Comparison of ENCODE assay signal across 8 cellular contexts in genomic region chr3:127697531-127698240, GRCh38. TPM values are rescaled to one million over a fixed set of nuclear protein-coding genes. Genes with fewer than 3 reads are reported as not detected.
A peak's percentile ranks its signal among the peaks of the same experiment; 100 is the strongest.
DNase-seq lines count a peak whose midpoint lies in the region; ATAC-seq and TF ChIP-seq lines count a peak whose summit lies in the region.

No MANE protein-coding gene starts in this region.

- H2AK9ac ChIP-seq in IMR-90 (replicated peaks; ENCODE audit: low read depth, low read length, poor library complexity) = peak overlapping the region; percentile 93

- peaks cover 0 to 49% of the 10 kb centered on the region in 2 experiments; a peak in 2 of 4 replicates for H3K79me1 ChIP-seq in IMR-90 (ENCODE audit: low read depth in 1 of 2, low read length in 2 of 2)

- no peak overlapping the region for H3K27ac ChIP-seq in CD4-positive, CD25-positive, alpha-beta regulatory T cell (ENCODE audit: insufficient read depth, low read length, poor library complexity, severe bottlenecking)
- peak overlapping the region; percentile 88 for H3K27ac ChIP-seq in IMR-90 (ENCODE audit: insufficient read depth, low read length)
- peak overlapping the region; percentile 74 to 82 for H3K27ac ChIP-seq in prostate gland

- dilution Hi-C loops in IMR-90 (cut with HindIII; ENCODE audit: low sequenced_read_pairs, unreplicated experiment) = no loop called here

- CTCF ChIA-PET in IMR-90 (lab: Yijun Ruan, JAX) = interaction anchor here (1.0 to 2.4 kb wide), 10 partner anchors 9 to 134 kb away, joined by 3 to 6 read pairs (median 5); partner anchors contain the start of gene MGLL

- H3K9ac ChIP-seq in IMR-90 (ENCODE audit: low read depth, low read length) = peak overlapping the region; percentile 44; the same call in 1 of the 2 replicates

- H3K4me2 ChIP-seq in IMR-90 (ENCODE audit: low read depth, low read length) = peak overlapping the region; percentile 51

- peak overlapping the region; percentile 97 for H2BK20ac ChIP-seq in IMR-90 (ENCODE audit: low read depth, low read length)

- peak overlapping the region; percentile 96 for H2AK5ac ChIP-seq in IMR-90 (ENCODE audit: low read depth, low read length)

- H3K9me1 ChIP-seq in IMR-90 (ENCODE audit: insufficient read depth, low read length) = peaks cover 26% of the 10 kb centered on the region

- no peaks in the 10 kb centered on the region for H3K36me3 ChIP-seq in CD4-positive, CD25-positive, alpha-beta regulatory T cell (ENCODE audit: control insufficient read depth, insufficient read depth, low read length)
- H3K36me3 ChIP-seq in IMR-90 (ENCODE audit: control insufficient read depth, insufficient read depth, low read length) = peaks cover 5% of the 10 kb centered on the region; the same call in 1 of the 2 replicates
- no peaks in the 10 kb centered on the region for H3K36me3 ChIP-seq in prostate gland

- H3K9me3 ChIP-seq in CD4-positive, CD25-positive, alpha-beta regulatory T cell (ENCODE audit: control insufficient read depth in 2 of 2, low read length in 2 of 2) = no peaks in the 10 kb centered on the region
- no peaks in the 10 kb centered on the region for H3K9me3 ChIP-seq in IMR-90 (ENCODE audit: control insufficient read depth, insufficient read depth, low read length)
- no peaks in the 10 kb centered on the region for H3K9me3 ChIP-seq in prostate gland

- intact Hi-C loops in IMR-90 (cut with micrococcal nuclease) (loop anchor here (2.0 kb wide), 1 partner anchor 93 kb away; no protein-coding TSS in a partner anchor), left cardiac atrium (cut with DNase I) (loop anchor here (2.0 to 10.0 kb wide), 2 partner anchors 123 to 127 kb away; partner anchors contain the start of gene MGLL (in 1 of the 2)), prostate gland (cut with DNase I) (loop anchor here (2.0 to 5.0 kb wide), 2 partner anchors 40 to 125 kb away; partner anchors contain the start of gene MGLL)

- H4K8ac ChIP-seq in IMR-90 (ENCODE audit: low read depth in 2 of 2, low read length in 2 of 2) = peak overlapping the region; percentile 71 to 97

- no peak overlapping the region for H3K4me3 Mint-ChIP-seq in CD4-positive, CD25-positive, alpha-beta regulatory T cell

- H3K14ac ChIP-seq in IMR-90 (replicated peaks; ENCODE audit: low read depth, low read length) = peak overlapping the region; percentile 84

- H3K9me3 Mint-ChIP-seq in CD4-positive, CD25-positive, alpha-beta regulatory T cell = peaks cover 0 to 1% (median 0%) of the 10 kb centered on the region in 7 donors

- no peak overlapping the region for H3K4me3 ChIP-seq in CD4-positive, CD25-positive, alpha-beta regulatory T cell (ENCODE audit: low read depth, low read length)
- H3K4me3 ChIP-seq in IMR-90 (ENCODE audit: insufficient read depth, low read depth, low read length) (no peak overlapping the region), prostate gland (no peak overlapping the region)

- H3K18ac ChIP-seq in IMR-90 (ENCODE audit: low read depth, low read length) = peak overlapping the region; percentile 84

- H3K27me3 ChIP-seq in CD4-positive, CD25-positive, alpha-beta regulatory T cell (ENCODE audit: control insufficient read depth, insufficient read depth, low read length) = no peaks in the 10 kb centered on the region
- no peaks in the 10 kb centered on the region for H3K27me3 ChIP-seq in IMR-90 (ENCODE audit: control insufficient read depth, insufficient read depth, low read length)
- no peaks in the 10 kb centered on the region for H3K27me3 ChIP-seq in prostate gland (replicated peaks; ENCODE audit: insufficient read depth)

- peak overlapping the region; percentile 93; the same call in 2 of the 3 replicates for H2BK15ac ChIP-seq in IMR-90 (ENCODE audit: low read depth, low read length)

- peak overlapping the region; percentile 94 for H4K91ac ChIP-seq in IMR-90 (ENCODE audit: insufficient read depth, low read depth, low read length)

- no TSS peak for BruUV-seq in IMR-90 (replicated peaks; lab: Mats Ljungman, UMichigan)

- peak overlapping the region; percentile 95 for H2BK120ac ChIP-seq in IMR-90 (ENCODE audit: low read depth, low read length)

- H3K36me3 Mint-ChIP-seq in CD4-positive, CD25-positive, alpha-beta regulatory T cell = no peaks in the 10 kb centered on the region

- TF ChIP-seq POLR2A in IMR-90 (IDR thresholded peaks at IDR 0.05; ENCODE audit: low read depth, low read length) (no peak), prostate gland (IDR thresholded peaks at IDR 0.05) (no peak)

- peak overlapping the region; percentile 94 for H2BK5ac ChIP-seq in IMR-90 (ENCODE audit: low read depth, low read length, poor library complexity, severe bottlenecking)

- H2AFZ ChIP-seq in IMR-90 (replicated peaks; ENCODE audit: low read length, poor library complexity) = peak overlapping the region; percentile 90

- 0 out of 2 replicates have a peak, but pooled peaks have one; percentile 13 for TF ChIP-seq RAD21 in IMR-90 (IDR thresholded peaks at IDR 0.05; ENCODE audit: low read length)

- peak overlapping the region; percentile 52; the same call in 1 of the 2 replicates for H3K56ac ChIP-seq in IMR-90 (ENCODE audit: extremely low read depth, insufficient read depth, low read length)

- peak overlapping the region; percentile 96 for H3K4ac ChIP-seq in IMR-90 (ENCODE audit: low read depth, low read length)

- POLR2A ChIA-PET in IMR-90 (lab: Charles Lee; ENCODE audit: unreplicated experiment) = no interaction called here

- H4K20me1 ChIP-seq in IMR-90 (ENCODE audit: insufficient read depth, low read length) = no peaks in the 10 kb centered on the region; the same call in 1 of the 2 replicates

- H3K27ac Mint-ChIP-seq in CD4-positive, CD25-positive, alpha-beta regulatory T cell = peak overlapping the region in 2 of 3 donors; percentile 14 to 77

- peaks cover 0 to 2% (median under 1%) of the 10 kb centered on the region in 4 donors for H3K4me1 Mint-ChIP-seq in CD4-positive, CD25-positive, alpha-beta regulatory T cell

- no peak for TF ChIP-seq CTCF in IMR-90 (conservative IDR thresholded peaks at IDR 0.05; ENCODE audit: low read depth, low read length)
- no peak for TF ChIP-seq CTCF in prostate gland (IDR thresholded peaks at IDR 0.05)

- peak; percentile 44 to 53 for ATAC-seq in CD4-positive, CD25-positive, alpha-beta regulatory T cell (ENCODE audit: low read depth in 2 of 2)
- peak; percentile 73 for ATAC-seq in GM19452 (IDR thresholded peaks at IDR 0.05; ENCODE audit: unreplicated experiment)
- ATAC-seq in IMR-90 (ENCODE audit: low read depth) = peak; percentile 77
- ATAC-seq in left cardiac atrium = peak; percentile 74 to 79

- H3K23ac ChIP-seq in IMR-90 (ENCODE audit: low read depth, low read length) = peak overlapping the region; percentile 82

- in situ Hi-C loops in IMR-90 (cut with MboI; ENCODE audit: low sequenced_read_pairs) = no loop called here

- 13% methylated on average over 7 of the region's 16 CpGs; no CpG with 5 or more reads in 1 of the 2 experiments for WGBS in IMR-90 (ENCODE audit: extremely low coverage in 2 of 2, insufficient read length in 1 of 2), 2 experiments
- WGBS in prostate gland = 20% methylated on average over 16 of the region's 16 CpGs

- peaks cover 11% of the 10 kb centered on the region for H3K27me3 Mint-ChIP-seq in CD4-positive, CD25-positive, alpha-beta regulatory T cell

- DNase-seq in CD4-positive, CD25-positive, alpha-beta regulatory T cell = peak; percentile 11 to 64 (median 38)
- DNase-seq in IMR-90 (peak; percentile 90), RPMI8226 (peak; percentile 25), anterior cingulate cortex (lab: John Stamatoyannopoulos, UW) (peak in 56 of 58 donors; percentile 22 to 84 (median 66)), left cardiac atrium (peak; percentile 85), prostate gland (ENCODE audit: low spot score) (peak; percentile 59), GDM1 (lab: John Stamatoyannopoulos, UW) (no peak)

- H4K5ac ChIP-seq in IMR-90 (ENCODE audit: low read depth, low read length) = peak overlapping the region; percentile 79

- no peaks in the 10 kb centered on the region for H3K4me1 ChIP-seq in CD4-positive, CD25-positive, alpha-beta regulatory T cell (ENCODE audit: control insufficient read depth, insufficient read depth, low read length, poor library complexity, severe bottlenecking)
- H3K4me1 ChIP-seq in IMR-90 (ENCODE audit: control insufficient read depth, insufficient read depth, low read length) = peaks cover 30% of the 10 kb centered on the region
- peaks cover 13% of the 10 kb centered on the region for H3K4me1 ChIP-seq in prostate gland (replicated peaks)

TF ChIP-seq in IMR-90, 13 proteins besides CTCF, POLR2A, EP300 and RAD21 (continues in another document):
- no peak for TF ChIP-seq BHLHE40 (IDR thresholded peaks at IDR 0.05; ENCODE audit: low read depth, low read length)
- no peak for TF ChIP-seq NFE2L2 (IDR thresholded peaks at IDR 0.05; ENCODE audit: low read depth, low read length)
- TF ChIP-seq FOS (IDR thresholded peaks at IDR 0.05; ENCODE audit: low read depth, low read length) = 0 out of 2 replicates have a peak, but pooled peaks have one; percentile 4
- TF ChIP-seq ELK1 (IDR thresholded peaks at IDR 0.05; ENCODE audit: borderline replicate concordance, low read depth, low read length) = no peak
- no peak for TF ChIP-seq RFX5 (IDR thresholded peaks at IDR 0.05; ENCODE audit: low read depth, low read length)
- no peak for TF ChIP-seq SMC3 (IDR thresholded peaks at IDR 0.05; ENCODE audit: low read depth, low read length)
- TF ChIP-seq USF2 (IDR thresholded peaks at IDR 0.05; ENCODE audit: low read depth, low read length) = peak; percentile 95

RNA-seq across cellular contexts. Expression of gene ABTB1, which starts 24.9 kb away (rescaled TPM):
- total RNA-seq in CD4-positive, CD25-positive, alpha-beta regulatory T cell = 130 TPM
- 100 to 1,000 TPM; 120 to 129 (median 121) TPM for polyA plus RNA-seq in CD4-positive, CD25-positive, alpha-beta regulatory T cell
- total RNA-seq in IMR-90 (2012; rRNA removed) = 3.2 and 3.3 TPM in 2 replicates
- polyA plus RNA-seq in IMR-90 (2012; rRNA removed) = 23.0 and 25.3 TPM in 2 replicates
- 18.6 and 29.2 TPM in 2 replicates for polyA plus RNA-seq in IMR-90 (2012; cell fraction: cytosol; rRNA removed)
- 139 and 305 TPM in 2 replicates for polyA plus RNA-seq in IMR-90 (2012; cell fraction: nucleus; rRNA removed; ENCODE audit: low replicate concordance)
- 10 to 100 TPM; 21.8 to 34.2 TPM for total RNA-seq in left cardiac atrium
- total RNA-seq in prostate gland = 10 to 100 TPM; 33.4 to 60.2 TPM
